12 cellular contexts compared by ENCODE assay signal in genomic region chr17:63844293-63844672, GRCh38. TPM values are rescaled to one million over a fixed set of nuclear protein-coding genes. Genes with fewer than 3 reads are reported as not detected.
DNase-seq lines count a peak whose midpoint lies in the region; ATAC-seq and TF ChIP-seq lines count a peak whose summit lies in the region.
"Had no signal": no experiment of that assay in that cellular context is flagged by ENCODE, and none has a peak within 500 bp of the region (broad histone marks: within the 10 kb centered on the region; RNA-seq: fewer than 3 reads in every experiment).

No MANE protein-coding gene starts in this region.

- no peak for TF ChIP-seq RAD21 in HCT116 (IDR thresholded peaks at IDR 0.05; ENCODE audit: low read depth)

- DNase-seq in HCT116 (ENCODE audit: low read depth, low spot score) (no peak), NCI-H748 (lab: John Stamatoyannopoulos, UW; ENCODE audit: unreplicated experiment) (no peak), NCI-H2081 treated with DMSO at 0.1 percent for 48 hours (lab: John Stamatoyannopoulos, UW) (no peak), globus pallidus (ENCODE audit: low spot score) (no peak)
- DNase-seq in activated naive CD4-positive, alpha-beta T cell treated with anti-CD3 and anti-CD28 coated beads, Interleukin-2, amount 50 U/mL, for 72 hours (ENCODE audit: low spot score in 2 of 2), result no peak
- DNase-seq in naive thymus-derived CD4-positive, alpha-beta T cell, result no peak
- DNase-seq: foreskin keratinocyte; NK-92 treated with Interleukin-12 subunit alpha and Interleukin-12 subunit beta, amount 100 ng/mL, for 24 hours had no signal

- H3K9me3 Mint-ChIP-seq in activated naive CD4-positive, alpha-beta T cell treated with anti-CD3 and anti-CD28 coated beads, Interleukin-2, amount 50 U/mL, for 72 hours, result peaks cover 7 to 10% of the 10 kb centered on the region in 2 donors
- peaks cover 0 to 5% (median 0%) of the 10 kb centered on the region in 11 donors for H3K9me3 Mint-ChIP-seq in naive thymus-derived CD4-positive, alpha-beta T cell

- peak overlapping the region; percentile 35 to 96 (median 88) for H3K4me3 Mint-ChIP-seq in naive thymus-derived CD4-positive, alpha-beta T cell

- H3K27me3 ChIP-seq in BLaER1 (no peaks in the 10 kb centered on the region), HCT116 (ENCODE audit: insufficient read depth, low read length) (no peaks in the 10 kb centered on the region)
- H3K27me3 ChIP-seq in naive thymus-derived CD4-positive, alpha-beta T cell (ENCODE audit: control insufficient read depth in 2 of 2, insufficient read depth in 2 of 2, low read length in 2 of 2), result no peaks in the 10 kb centered on the region
- H3K27me3 ChIP-seq: foreskin keratinocyte had no signal

- POLR2A ChIA-PET in HCT116 (lab: Charles Lee), result interaction anchor here (1.6 to 1.8 kb wide), 2 partner anchors 15 to 71 kb away, joined by 7 to 13 read pairs; partner anchors contain the start of genes CCDC47 and DDX42
- POLR2A ChIA-PET in naive thymus-derived CD4-positive, alpha-beta T cell (lab: Charles Lee), result interaction anchor here (0.6 to 13.5 kb wide), 8 partner anchors 16 to 1000 kb away, joined by 3 to 204 read pairs (median 10); partner anchors contain the start of genes CCDC47, DDX42, FTSJ3 and PSMC5

- no peaks in the 10 kb centered on the region for H3K9me2 ChIP-seq in HCT116 (ENCODE audit: insufficient read depth)

- BruUV-seq in HCT116 (replicated peaks; lab: Mats Ljungman, UMichigan), result no TSS peak

- CTCF ChIA-PET in HCT116 (lab: Charles Lee), result interaction anchor here (0.7 to 0.9 kb wide), 2 partner anchors 10 kb away, joined by 3 read pairs; no protein-coding TSS in a partner anchor
- CTCF ChIA-PET in naive thymus-derived CD4-positive, alpha-beta T cell (lab: Charles Lee), result no interaction called here

- RAD21 ChIA-PET in HCT116 (lab: Charles Lee; ENCODE audit: low non-redundant PET in 1 of 2, low total read pairs in 2 of 2, uncharacterized antibody in 2 of 2, unreplicated experiment in 2 of 2), result interaction anchor here in 1 of 2 experiments (0.6 kb wide), 1 partner anchor 367 kb away, joined by 4 read pairs; the partner anchor contains the start of gene ACE

- H3K36me3 ChIP-seq in BLaER1, result no peaks in the 10 kb centered on the region
- no peaks in the 10 kb centered on the region; a peak in 1 of 4 replicates for H3K36me3 ChIP-seq in HCT116 (ENCODE audit: control insufficient read depth in 1 of 2, insufficient read depth in 2 of 2, low read length in 2 of 2)
- peaks cover 0 to 3% (median 0%) of the 10 kb centered on the region in 3 experiments for H3K36me3 ChIP-seq in naive thymus-derived CD4-positive, alpha-beta T cell (ENCODE audit: control insufficient read depth in 2 of 3, insufficient read depth in 3 of 3, low read length in 3 of 3)

- no peak for ATAC-seq in HCT116
- ATAC-seq in activated naive CD4-positive, alpha-beta T cell treated with anti-CD3 and anti-CD28 coated beads, Interleukin-2, amount 50 U/mL, for 72 hours, result no peak
- ATAC-seq in naive thymus-derived CD4-positive, alpha-beta T cell, result no peak
- no peak for ATAC-seq in HG03442 (IDR thresholded peaks at IDR 0.05; ENCODE audit: unreplicated experiment)
- ATAC-seq: foreskin keratinocyte, left colon had no signal

- peaks cover 31 to 50% (median 44%) of the 10 kb centered on the region in 7 donors for H3K4me1 Mint-ChIP-seq in naive thymus-derived CD4-positive, alpha-beta T cell

- H3K4me1 ChIP-seq in BLaER1, result peaks cover 52% of the 10 kb centered on the region
- peaks cover 34 to 48% of the 10 kb centered on the region in 2 experiments for H3K4me1 ChIP-seq in HCT116 (ENCODE audit: control insufficient read depth in 1 of 2, insufficient read depth in 2 of 2, low read length in 2 of 2)
- H3K4me1 ChIP-seq in naive thymus-derived CD4-positive, alpha-beta T cell (ENCODE audit: control insufficient read depth in 2 of 2, insufficient read depth in 2 of 2, low read length in 2 of 2), result peaks cover 25 to 32% of the 10 kb centered on the region in 2 donors

- H2AFZ ChIP-seq in HCT116 (ENCODE audit: low read depth, low read length, poor library complexity, severe bottlenecking), result peak overlapping the region; percentile 39

- H3K9ac ChIP-seq in BLaER1 (peak overlapping the region; percentile 82), HCT116 (ENCODE audit: low read length) (0 out of 2 replicates have a peak overlapping the region, but pooled peaks have one; percentile 8)
- H3K9ac ChIP-seq: parathyroid adenoma had no signal

- peak overlapping the region; percentile 94 to 97 for H3K27ac Mint-ChIP-seq in activated naive CD4-positive, alpha-beta T cell treated with anti-CD3 and anti-CD28 coated beads, Interleukin-2, amount 50 U/mL, for 72 hours
- H3K27ac Mint-ChIP-seq in naive thymus-derived CD4-positive, alpha-beta T cell, result peak overlapping the region in 8 of 9 donors; percentile 83 to 95 (median 91)

- intact Hi-C loops in HCT116 (cut with micrococcal nuclease), result loop anchor here (5.0 kb wide), 1 partner anchor 222 kb away; the partner anchor contains the start of gene MAP3K3
- intact Hi-C loops in naive thymus-derived CD4-positive, alpha-beta T cell (cut with micrococcal nuclease), result loop anchor here (5.0 to 10.0 kb wide), 3 partner anchors 239 to 818 kb away; partner anchors contain the start of genes CYB561 (in 1 of the 2), SMURF2 (in 1 of the 2) and TACO1 (in 1 of the 2)

- no peaks in the 10 kb centered on the region for H3K27me3 Mint-ChIP-seq in naive thymus-derived CD4-positive, alpha-beta T cell

- peak overlapping the region; percentile 97 for H3K4me3 ChIP-seq in BLaER1
- no peak overlapping the region; a peak in 1 of 4 replicates for H3K4me3 ChIP-seq in HCT116 (replicated peaks in 1 of 2; ENCODE audit: low read depth in 1 of 2, low read length in 2 of 2)
- H3K4me3 ChIP-seq in naive thymus-derived CD4-positive, alpha-beta T cell (ENCODE audit: low read length), result no peak overlapping the region

- TF ChIP-seq POLR2A in HCT116 (IDR thresholded peaks at IDR 0.05; ENCODE audit: borderline replicate concordance, extremely low read depth, insufficient read depth, insufficient read length), result no peak

- no peak for TF ChIP-seq CTCF in HCT116 (IDR thresholded peaks at IDR 0.05 in 2 of 3, conservative IDR thresholded peaks at IDR 0.05 in 1 of 3; ENCODE audit: borderline replicate concordance in 1 of 3, insufficient read depth in 1 of 3, low read depth in 2 of 3, low read length in 2 of 3)

- peaks cover 26 to 28% of the 10 kb centered on the region in 2 donors for H3K36me3 Mint-ChIP-seq in activated naive CD4-positive, alpha-beta T cell treated with anti-CD3 and anti-CD28 coated beads, Interleukin-2, amount 50 U/mL, for 72 hours
- peaks cover 0 to 10% (median 0%) of the 10 kb centered on the region in 5 donors for H3K36me3 Mint-ChIP-seq in naive thymus-derived CD4-positive, alpha-beta T cell

- H3K9me3 ChIP-seq in BLaER1, result peaks cover 16% of the 10 kb centered on the region
- peaks cover 0 to 5% of the 10 kb centered on the region in 2 experiments; a peak in 1 of 4 replicates for H3K9me3 ChIP-seq in HCT116 (ENCODE audit: control insufficient read depth in 1 of 2, insufficient read depth in 1 of 2, low read depth in 1 of 2, low read length in 2 of 2)
- H3K9me3 ChIP-seq in naive thymus-derived CD4-positive, alpha-beta T cell (ENCODE audit: control insufficient read depth in 2 of 3, low read length in 3 of 3), result no peaks in the 10 kb centered on the region

- H4K20me1 ChIP-seq in BLaER1, result peaks cover 27% of the 10 kb centered on the region
- no peaks in the 10 kb centered on the region for H4K20me1 ChIP-seq in HCT116 (ENCODE audit: insufficient read depth)

- peaks cover 31% of the 10 kb centered on the region for H3K79me2 ChIP-seq in HCT116 (ENCODE audit: insufficient read depth, low read length)

- peak overlapping the region; percentile 99 for H3K27ac ChIP-seq in BLaER1
- peak overlapping the region; percentile 78; the same call in 1 of the 2 replicates for H3K27ac ChIP-seq in HCT116 (ENCODE audit: low read depth, low read length)
- peak overlapping the region; percentile 96 for H3K27ac ChIP-seq in naive thymus-derived CD4-positive, alpha-beta T cell (ENCODE audit: low read depth, low read length)
- H3K27ac ChIP-seq: foreskin keratinocyte had no signal

- H3K4me2 ChIP-seq in BLaER1 (peak overlapping the region; percentile 81), HCT116 (ENCODE audit: low read length) (peak overlapping the region; percentile 79)

TF ChIP-seq in HCT116, 20 proteins besides CTCF, POLR2A, EP300 and RAD21 (continues in another document):
- TF ChIP-seq CEBPB (IDR thresholded peaks at IDR 0.05; ENCODE audit: low read depth) (no peak), ZFX (IDR thresholded peaks at IDR 0.05) (no peak), EZH2 (IDR thresholded peaks at IDR 0.05) (no peak), CBX3 (IDR thresholded peaks at IDR 0.05; ENCODE audit: low read depth) (no peak)

RNA-seq across cellular contexts. Expression of gene SMARCD2, which starts 1.8 kb away (rescaled TPM):
- total RNA-seq in HCT116 (2021; ENCODE audit: unreplicated experiment), result 168 TPM
- 169 and 186 TPM in 2 replicates for polyA plus RNA-seq in HCT116 (2012)
- 100 to 1,000 TPM in 1 of 2 donors, 10 to 100 TPM in 1; 90.3 to 113 TPM for total RNA-seq in activated naive CD4-positive, alpha-beta T cell treated with anti-CD3 and anti-CD28 coated beads, Interleukin-2, amount 50 U/mL, for 72 hours
- 100 to 1,000 TPM; 102 to 148 (median 109) TPM for total RNA-seq in naive thymus-derived CD4-positive, alpha-beta T cell
- polyA plus RNA-seq in naive thymus-derived CD4-positive, alpha-beta T cell, result 100 to 1,000 TPM in 1 of 2 donors, 10 to 100 TPM in 1; 61.5 to 112 TPM

RNA-seq across cellular contexts. Expression of gene FTSJ3, which starts 16.8 kb away (rescaled TPM):
- 70.9 TPM for total RNA-seq in HCT116 (2021; ENCODE audit: unreplicated experiment)
- 35.8 and 40.6 TPM in 2 replicates for polyA plus RNA-seq in HCT116 (2012)
- 10 to 100 TPM; 47.0 to 55.8 TPM for total RNA-seq in activated naive CD4-positive, alpha-beta T cell treated with anti-CD3 and anti-CD28 coated beads, Interleukin-2, amount 50 U/mL, for 72 hours
- 10 to 100 TPM; 38.1 to 66.2 (median 55.8) TPM for total RNA-seq in naive thymus-derived CD4-positive, alpha-beta T cell
- 10 to 100 TPM; 22.1 to 44.4 TPM for polyA plus RNA-seq in naive thymus-derived CD4-positive, alpha-beta T cell

RNA-seq across cellular contexts. Expression of gene PSMC5, which starts 17.1 kb away (rescaled TPM):
- 193 TPM for total RNA-seq in HCT116 (2021; ENCODE audit: unreplicated experiment)
- 205 and 235 TPM in 2 replicates for polyA plus RNA-seq in HCT116 (2012)
- 100 to 1,000 TPM; 129 to 137 TPM for total RNA-seq in activated naive CD4-positive, alpha-beta T cell treated with anti-CD3 and anti-CD28 coated beads, Interleukin-2, amount 50 U/mL, for 72 hours
- total RNA-seq in naive thymus-derived CD4-positive, alpha-beta T cell, result 100 to 1,000 TPM in 3 of 5 experiments, 10 to 100 TPM in 2; 68.4 to 153 (median 105) TPM
- 100 to 1,000 TPM; 153 to 162 TPM for polyA plus RNA-seq in naive thymus-derived CD4-positive, alpha-beta T cell

RNA-seq across cellular contexts. Expression of gene CSH2, which starts 29.2 kb away (rescaled TPM):
- not detected for total RNA-seq in HCT116 (2021; ENCODE audit: unreplicated experiment)
- polyA plus RNA-seq in HCT116 (2012), result 0.05 and 0.31 TPM in 2 replicates
- total RNA-seq in activated naive CD4-positive, alpha-beta T cell treated with anti-CD3 and anti-CD28 coated beads, Interleukin-2, amount 50 U/mL, for 72 hours, result 1 to 10 TPM; 2.2 to 2.4 TPM
- total RNA-seq in naive thymus-derived CD4-positive, alpha-beta T cell, result 1 to 10 TPM in 2 of 5 experiments, not detected in 3; 4.2 to 5.3 TPM
- not detected for polyA plus RNA-seq in naive thymus-derived CD4-positive, alpha-beta T cell
- total RNA-seq: foreskin keratinocyte, left colon had no signal
- polyA plus RNA-seq: foreskin keratinocyte had no signal

RNA-seq across cellular contexts. Expression of gene GH2, which starts 37.5 kb away (rescaled TPM):
- total RNA-seq in HCT116 (2021; ENCODE audit: unreplicated experiment), result not detected
- 0.06 TPM in 1 of 2 replicates, not detected in the other for polyA plus RNA-seq in HCT116 (2012)
- not detected for total RNA-seq in activated naive CD4-positive, alpha-beta T cell treated with anti-CD3 and anti-CD28 coated beads, Interleukin-2, amount 50 U/mL, for 72 hours
- total RNA-seq in naive thymus-derived CD4-positive, alpha-beta T cell, result not detected
- polyA plus RNA-seq in naive thymus-derived CD4-positive, alpha-beta T cell, result not detected
- total RNA-seq: foreskin keratinocyte, left colon had no signal
- polyA plus RNA-seq: foreskin keratinocyte had no signal
